In the genomic region with DNA sequence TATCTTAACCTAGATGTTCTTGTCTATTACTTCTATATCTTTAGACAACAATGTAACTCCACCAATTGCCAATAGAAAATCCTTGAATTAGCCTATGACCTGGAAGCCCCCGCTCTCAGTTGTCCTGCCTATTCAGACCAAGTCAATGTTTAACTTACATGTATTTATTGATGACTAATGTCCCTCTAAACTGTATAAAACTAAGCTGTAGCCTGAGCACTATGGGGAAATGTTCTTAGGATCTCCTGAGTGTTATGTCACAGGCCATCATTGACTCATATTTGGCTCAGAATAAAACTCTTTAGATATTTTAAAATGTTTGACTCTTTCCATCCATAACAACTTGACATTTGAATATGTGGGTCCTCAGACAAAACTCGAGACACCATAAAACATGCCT, we compare ENCODE assay signal across 37 cellular contexts. TPM values are rescaled to one million over a fixed set of nuclear protein-coding genes. Genes with fewer than 3 reads are reported as not detected.
"Had no signal": no experiment of that assay in that cellular context is flagged by ENCODE, and none has a peak within 500 bp of the region (broad histone marks: within the 10 kb centered on the region; RNA-seq: fewer than 3 reads in every experiment).

No MANE protein-coding gene starts in this region.

- H3K4me3 ChIP-seq: cardiac muscle cell, colonic mucosa, prostate gland, sigmoid colon, smooth muscle cell, stomach, suprapubic skin, tibial artery, upper lobe of right lung had no signal

- H3K4me2 ChIP-seq: smooth muscle cell had no signal

- H3K27ac Mint-ChIP-seq: activated CD4-positive, alpha-beta T cell treated with anti-CD3 and anti-CD28 coated beads, Interleukin-2, amount 10 ng/mL, durations not matched to agents 24 days and 14 days; activated CD8-positive, alpha-beta T cell treated with anti-CD3 and anti-CD28 coated beads for 36 hours; activated naive CD8-positive, alpha-beta T cell; activated T-helper 2 cell treated with anti-CD3 and anti-CD28 coated beads, Interferon-gamma antibody, Interleukin-2, Interleukin-4, amounts not matched to agents 10 μg/mL and 5 μg/mL and 100 μg/mL, durations not matched to agents 14 hours and 24 hours and 36 hours; immature natural killer cell; mesothelial cell of epicardium; naive B cell; nephron progenitor cell; stimulated activated memory B cell treated with anti-CD40 and anti-IgM and Interleukin-4, amounts not matched to agents 10 μg/mL and 1 μg/mL and 100 μg/mL, for 72 hours; T-helper 2 cell treated with Interferon-gamma antibody and Interleukin-4, amounts not matched to agents 5 μg/mL and 100 μg/mL, for 36 hours had no signal

- H3K27ac ChIP-seq: cardiac muscle cell, colonic mucosa, neutrophil, prostate gland, sigmoid colon, suprapubic skin, tibial artery, upper lobe of right lung had no signal

- H3K4me1 ChIP-seq: colonic mucosa, prostate gland, sigmoid colon, suprapubic skin, tibial artery, upper lobe of right lung had no signal

- H3K27me3 ChIP-seq: cardiac muscle cell, colonic mucosa, neutrophil, sigmoid colon, stomach, suprapubic skin, tibial artery, upper lobe of right lung had no signal

- DNase-seq: activated CD4-positive, alpha-beta T cell treated with anti-CD3 and anti-CD28 coated beads, Interleukin-2, amount 10 ng/mL, durations not matched to agents 24 days and 14 days; activated CD8-positive, alpha-beta T cell treated with anti-CD3 and anti-CD28 coated beads for 36 hours; activated T-cell treated with anti-CD3 and anti-CD28 coated beads, Interleukin-2, amount 50 U/mL, for 48 hours; anterior cingulate cortex; cerebellar nuclear complex; colonic mucosa; effector CD8-positive, alpha-beta T cell; foreskin fibroblast; head of caudate nucleus; hypothalamus; immature natural killer cell; kidney; left colon; naive B cell; nephron progenitor cell; sigmoid colon; stimulated activated CD4-positive, alpha-beta T cell treated with anti-CD3 and anti-CD28 coated beads, Interleukin-1b, Interleukin-23, amount 100 ng/mL, for 48 hours; stimulated activated CD4-positive, alpha-beta T cell treated with anti-CD3 and anti-CD28 coated beads, Interleukin-4, amount 100 ng/mL, for 4 hours; stimulated activated CD8-positive, alpha-beta memory T cell treated with anti-CD3 and anti-CD28 coated beads, Interleukin-4, amount 100 ng/mL, for 48 hours; stomach; T-helper 1 cell; tibial artery; upper lobe of right lung had no signal

- H3K4me1 Mint-ChIP-seq: activated CD4-positive, alpha-beta T cell treated with anti-CD3 and anti-CD28 coated beads, Interleukin-2, amount 10 ng/mL, durations not matched to agents 24 days and 14 days; immature natural killer cell; naive B cell; nephron progenitor cell; stimulated activated memory B cell treated with anti-CD40 and anti-IgM and Interleukin-4, amounts not matched to agents 10 μg/mL and 1 μg/mL and 100 μg/mL, for 72 hours had no signal

- H3K36me3 ChIP-seq: cardiac muscle cell, colonic mucosa, neutrophil, prostate gland, sigmoid colon, stomach, suprapubic skin, tibial artery, upper lobe of right lung had no signal

- H3K9me3 Mint-ChIP-seq: activated CD4-positive, alpha-beta T cell treated with anti-CD3 and anti-CD28 coated beads, Interleukin-2, amount 10 ng/mL, durations not matched to agents 24 days and 14 days; activated T-helper 2 cell treated with anti-CD3 and anti-CD28 coated beads, Interferon-gamma antibody, Interleukin-2, Interleukin-4, amounts not matched to agents 10 μg/mL and 5 μg/mL and 100 μg/mL, durations not matched to agents 14 hours and 24 hours and 36 hours; T-helper 2 cell treated with Interferon-gamma antibody and Interleukin-4, amounts not matched to agents 5 μg/mL and 100 μg/mL, for 36 hours had no signal

- FAIRE-seq: kidney had no signal

- H3K27me3 Mint-ChIP-seq: activated CD4-positive, alpha-beta T cell treated with anti-CD3 and anti-CD28 coated beads, Interleukin-2, amount 10 ng/mL, durations not matched to agents 24 days and 14 days; activated CD8-positive, alpha-beta T cell treated with anti-CD3 and anti-CD28 coated beads for 36 hours; activated naive CD8-positive, alpha-beta T cell; naive B cell; stimulated activated memory B cell treated with anti-CD40 and anti-IgM and Interleukin-4, amounts not matched to agents 10 μg/mL and 1 μg/mL and 100 μg/mL, for 72 hours had no signal

- ATAC-seq: activated CD8-positive, alpha-beta T cell treated with anti-CD3 and anti-CD28 coated beads for 36 hours; esophagus mucosa; stimulated activated memory B cell treated with anti-CD40 and anti-IgM and Interleukin-4, amounts not matched to agents 10 μg/mL and 1 μg/mL and 100 μg/mL, for 72 hours; upper lobe of right lung had no signal

- H3K4me3 Mint-ChIP-seq: activated CD4-positive, alpha-beta T cell treated with anti-CD3 and anti-CD28 coated beads, Interleukin-2, amount 10 ng/mL, durations not matched to agents 24 days and 14 days; activated CD8-positive, alpha-beta T cell treated with anti-CD3 and anti-CD28 coated beads for 36 hours; activated naive CD8-positive, alpha-beta T cell; immature natural killer cell; mesothelial cell of epicardium; naive B cell; nephron progenitor cell; stimulated activated memory B cell treated with anti-CD40 and anti-IgM and Interleukin-4, amounts not matched to agents 10 μg/mL and 1 μg/mL and 100 μg/mL, for 72 hours; T-helper 2 cell treated with Interferon-gamma antibody and Interleukin-4, amounts not matched to agents 5 μg/mL and 100 μg/mL, for 36 hours had no signal

- H3K36me3 Mint-ChIP-seq: activated naive CD8-positive, alpha-beta T cell; immature natural killer cell; mesothelial cell of epicardium; naive B cell; stimulated activated memory B cell treated with anti-CD40 and anti-IgM and Interleukin-4, amounts not matched to agents 10 μg/mL and 1 μg/mL and 100 μg/mL, for 72 hours had no signal

- H3K9me3 ChIP-seq: colonic mucosa, neutrophil, prostate gland, sigmoid colon, stomach, suprapubic skin, tibial artery, upper lobe of right lung had no signal

RNA-seq across cellular contexts. Expression of a gene that starts 28.4 kb away (rescaled TPM):
- total RNA-seq: activated CD4-positive, alpha-beta T cell treated with anti-CD3 and anti-CD28 coated beads, Interleukin-2, amount 10 ng/mL, durations not matched to agents 24 days and 14 days; activated CD8-positive, alpha-beta T cell treated with anti-CD3 and anti-CD28 coated beads for 36 hours; activated T-helper 2 cell treated with anti-CD3 and anti-CD28 coated beads, Interferon-gamma antibody, Interleukin-2, Interleukin-4, amounts not matched to agents 10 μg/mL and 5 μg/mL and 100 μg/mL, durations not matched to agents 14 hours and 24 hours and 36 hours; cardiac muscle cell; colonic mucosa; dermis microvascular lymphatic vessel endothelial cell; esophagus mucosa; kidney; left colon; mesothelial cell of epicardium; osteocyte; prostate gland; sigmoid colon; smooth muscle cell; stomach; upper lobe of right lung had no signal
- polyA plus RNA-seq: adipose tissue, cardiac muscle cell, immature natural killer cell, sigmoid colon, smooth muscle cell, stomach had no signal
